Comparison of ENCODE assay signal across 2 cellular contexts in the genomic region with DNA sequence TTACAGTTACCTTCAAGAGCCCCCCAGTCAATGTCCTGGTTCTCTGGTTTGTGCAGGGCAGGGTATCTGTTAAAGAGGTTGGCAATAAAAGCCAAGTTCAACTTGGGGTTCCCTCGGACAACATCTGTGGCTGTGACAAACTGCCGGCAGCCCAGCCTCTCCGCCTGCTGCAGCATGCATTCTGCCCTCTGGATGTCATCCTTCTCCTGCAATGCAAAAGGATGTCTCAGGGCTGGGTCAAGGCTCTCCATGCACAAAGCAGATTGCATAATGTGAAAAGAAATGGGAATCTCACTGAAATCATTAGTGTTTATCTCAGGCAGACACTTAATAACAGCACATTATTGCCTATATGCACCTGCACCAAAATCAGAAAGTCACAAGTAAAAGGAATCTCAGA.
TF ChIP-seq lines count a peak whose summit lies in the region.

No MANE protein-coding gene starts in this region.

TF ChIP-seq in HCT116, 20 proteins besides CTCF, POLR2A, EP300 and RAD21 (continued from another document):
- TF ChIP-seq MAX (IDR thresholded peaks at IDR 0.05) (no peak), POLR2AphosphoS5 (IDR thresholded peaks at IDR 0.05; ENCODE audit: low read depth, low read length) (no peak), EZH2phosphoT487 (IDR thresholded peaks at IDR 0.05; ENCODE audit: borderline replicate concordance) (no peak), EGR1 (IDR thresholded peaks at IDR 0.05; ENCODE audit: low read depth) (no peak), FOSL1 (IDR thresholded peaks at IDR 0.05; ENCODE audit: low read depth) (no peak), ELF1 (IDR thresholded peaks at IDR 0.05; ENCODE audit: borderline replicate concordance, low read depth) (no peak), CEBPB (IDR thresholded peaks at IDR 0.05; ENCODE audit: low read depth) (no peak), SRF (IDR thresholded peaks at IDR 0.05; ENCODE audit: low read depth) (no peak)

TF ChIP-seq in liver, 16 proteins besides CTCF, POLR2A, EP300 and RAD21 (continued from another document):
- TF ChIP-seq, protein P1, sequence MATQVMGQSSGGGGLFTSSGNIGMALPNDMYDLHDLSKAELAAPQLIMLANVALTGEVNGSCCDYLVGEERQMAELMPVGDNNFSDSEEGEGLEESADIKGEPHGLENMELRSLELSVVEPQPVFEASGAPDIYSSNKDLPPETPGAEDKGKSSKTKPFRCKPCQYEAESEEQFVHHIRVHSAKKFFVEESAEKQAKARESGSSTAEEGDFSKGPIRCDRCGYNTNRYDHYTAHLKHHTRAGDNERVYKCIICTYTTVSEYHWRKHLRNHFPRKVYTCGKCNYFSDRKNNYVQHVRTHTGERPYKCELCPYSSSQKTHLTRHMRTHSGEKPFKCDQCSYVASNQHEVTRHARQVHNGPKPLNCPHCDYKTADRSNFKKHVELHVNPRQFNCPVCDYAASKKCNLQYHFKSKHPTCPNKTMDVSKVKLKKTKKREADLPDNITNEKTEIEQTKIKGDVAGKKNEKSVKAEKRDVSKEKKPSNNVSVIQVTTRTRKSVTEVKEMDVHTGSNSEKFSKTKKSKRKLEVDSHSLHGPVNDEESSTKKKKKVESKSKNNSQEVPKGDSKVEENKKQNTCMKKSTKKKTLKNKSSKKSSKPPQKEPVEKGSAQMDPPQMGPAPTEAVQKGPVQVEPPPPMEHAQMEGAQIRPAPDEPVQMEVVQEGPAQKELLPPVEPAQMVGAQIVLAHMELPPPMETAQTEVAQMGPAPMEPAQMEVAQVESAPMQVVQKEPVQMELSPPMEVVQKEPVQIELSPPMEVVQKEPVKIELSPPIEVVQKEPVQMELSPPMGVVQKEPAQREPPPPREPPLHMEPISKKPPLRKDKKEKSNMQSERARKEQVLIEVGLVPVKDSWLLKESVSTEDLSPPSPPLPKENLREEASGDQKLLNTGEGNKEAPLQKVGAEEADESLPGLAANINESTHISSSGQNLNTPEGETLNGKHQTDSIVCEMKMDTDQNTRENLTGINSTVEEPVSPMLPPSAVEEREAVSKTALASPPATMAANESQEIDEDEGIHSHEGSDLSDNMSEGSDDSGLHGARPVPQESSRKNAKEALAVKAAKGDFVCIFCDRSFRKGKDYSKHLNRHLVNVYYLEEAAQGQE (IDR thresholded peaks at IDR 0.05) = no peak
- peak; percentile 26 to 43 for TF ChIP-seq HNF4A (conservative IDR thresholded peaks at IDR 0.05)
TF ChIP-seq in liver: peak in this region for 3.
